8 cellular contexts compared by ENCODE assay signal in genomic region chr19:52942371-52943133, GRCh38. TPM values are rescaled to one million over a fixed set of nuclear protein-coding genes. Genes with fewer than 3 reads are reported as not detected.
DNase-seq lines count a peak whose midpoint lies in the region; ATAC-seq and TF ChIP-seq lines count a peak whose summit lies in the region.

No MANE protein-coding gene starts in this region.

- no peaks in the 10 kb centered on the region for H4K20me1 ChIP-seq in osteoblast (ENCODE audit: insufficient read depth, low read length)

- H2AFZ ChIP-seq in osteoblast (ENCODE audit: low read length): peak overlapping the region; percentile 98

- peaks cover 6% of the 10 kb centered on the region for H3K4me1 Mint-ChIP-seq in glutamatergic neuron (ENCODE audit: low read depth, unreplicated experiment)

- DNase-seq in DMS53 treated with DMSO at 0.1 percent for 48 hours (lab: John Stamatoyannopoulos, UW; ENCODE audit: unreplicated experiment) (peak; percentile 67), SJSA1 (ENCODE audit: low read depth in 1 of 2, low spot score in 2 of 2) (peak; percentile 83 to 93), glutamatergic neuron (peak; percentile 92), osteoblast (ENCODE audit: insufficient read length, low spot score, missing footprints) (peak; percentile 74), thoracic aorta (ENCODE audit: low spot score) (peak; percentile 62)
- DNase-seq in Jurkat, Clone E6-1 (ENCODE audit: low read depth, low spot score): peak; percentile 76
- DNase-seq in activated naive CD4-positive, alpha-beta T cell treated with anti-CD3 and anti-CD28 coated beads, Interleukin-2, amount 50 U/mL, for 16 hours: peak; percentile 89

- H3K27ac ChIP-seq in SJSA1: peak overlapping the region; percentile 68
- H3K27ac ChIP-seq in osteoblast (ENCODE audit: low read depth, low read length): peak overlapping the region; percentile 69
- H3K27ac ChIP-seq in thoracic aorta: peak overlapping the region; percentile 83 to 92

- no peaks in the 10 kb centered on the region for H3K4me1 ChIP-seq in SJSA1 (replicated peaks)
- peaks cover 10% of the 10 kb centered on the region for H3K4me1 ChIP-seq in osteoblast (ENCODE audit: insufficient read depth, low read length)
- H3K4me1 ChIP-seq in thoracic aorta (ENCODE audit: control insufficient read depth in 1 of 2, low read depth in 2 of 2): peaks cover 3 to 11% of the 10 kb centered on the region in 2 donors

- H3K36me3 ChIP-seq in SJSA1 (no peaks in the 10 kb centered on the region), osteoblast (ENCODE audit: insufficient read depth, low read length) (no peaks in the 10 kb centered on the region), thoracic aorta (no peaks in the 10 kb centered on the region)

- H3K4me3 Mint-ChIP-seq in glutamatergic neuron (ENCODE audit: unreplicated experiment): peak overlapping the region; percentile 99

- H3K36me3 Mint-ChIP-seq in glutamatergic neuron (ENCODE audit: unreplicated experiment): peaks cover 3% of the 10 kb centered on the region

- TF ChIP-seq CTCF in glutamatergic neuron (IDR thresholded peaks at IDR 0.05; ENCODE audit: partially characterized antibody, unreplicated experiment): no peak
- TF ChIP-seq CTCF in osteoblast (IDR thresholded peaks at IDR 0.05; ENCODE audit: extremely low read depth, low read depth, low read length): no peak
- TF ChIP-seq CTCF in thoracic aorta (IDR thresholded peaks at IDR 0.05): no peak

- peaks cover 5% of the 10 kb centered on the region for H3K27me3 Mint-ChIP-seq in glutamatergic neuron (ENCODE audit: unreplicated experiment)

- H3K9me3 ChIP-seq in SJSA1 (replicated peaks): 0 out of 2 replicates have a peak, but pooled peaks cover 2% of the 10 kb centered on the region
- H3K9me3 ChIP-seq in osteoblast (ENCODE audit: low read depth, low read length): no peaks in the 10 kb centered on the region
- peaks cover 17% of the 10 kb centered on the region for H3K9me3 ChIP-seq in thoracic aorta

- peak overlapping the region; percentile 81 for H3K27ac Mint-ChIP-seq in glutamatergic neuron (ENCODE audit: unreplicated experiment)

- peak overlapping the region; percentile 87 for H3K4me3 ChIP-seq in Jurkat, Clone E6-1 (ENCODE audit: low read length)
- H3K4me3 ChIP-seq in SJSA1 (peak overlapping the region; percentile 75), osteoblast (ENCODE audit: insufficient read depth, low read length) (peak overlapping the region; percentile 90), thoracic aorta (peak overlapping the region; percentile 97)

- no peaks in the 10 kb centered on the region for H3K79me2 ChIP-seq in osteoblast (ENCODE audit: insufficient read depth, low read length)

- peak overlapping the region; percentile 98 for H3K4me2 ChIP-seq in osteoblast (ENCODE audit: insufficient read depth, low read length)

- H3K9me3 Mint-ChIP-seq in glutamatergic neuron (ENCODE audit: unreplicated experiment): peaks cover 17% of the 10 kb centered on the region

- H3K27me3 ChIP-seq in SJSA1 (replicated peaks): no peaks in the 10 kb centered on the region
- H3K27me3 ChIP-seq in osteoblast (ENCODE audit: insufficient read depth, low read length): no peaks in the 10 kb centered on the region
- H3K27me3 ChIP-seq in thoracic aorta (replicated peaks; ENCODE audit: insufficient read depth): no peaks in the 10 kb centered on the region

- ATAC-seq in GM21576 (IDR thresholded peaks at IDR 0.05; ENCODE audit: unreplicated experiment) (peak; percentile 91), thoracic aorta (ENCODE audit: insufficient number of reproducible peaks, low FRiP score, low read depth) (peak; percentile 96)

RNA-seq across cellular contexts. Expression of gene ZNF888, which starts 19.3 kb away (rescaled TPM):
- polyA plus RNA-seq in Jurkat, Clone E6-1 (2012; ENCODE audit: insufficient read depth, insufficient read length): 1.1 TPM
- total RNA-seq in SJSA1 (2014; rRNA removed; shearing (Covaris generic)): 2.4 and 6.9 TPM in 2 replicates
- total RNA-seq in glutamatergic neuron (ENCODE audit: unreplicated experiment): 3.8 TPM
- 4.7 and 5.0 TPM in 2 replicates for total RNA-seq in osteoblast
- total RNA-seq in thoracic aorta: 1 to 10 TPM; 1.4 to 2.6 TPM

RNA-seq across cellular contexts. Expression of gene ZNF816, which starts 20.1 kb away (rescaled TPM):
- polyA plus RNA-seq in Jurkat, Clone E6-1 (2012; ENCODE audit: insufficient read depth, insufficient read length): 2.2 TPM
- total RNA-seq in SJSA1 (2014; rRNA removed; shearing (Covaris generic)): 9.5 and 16.3 TPM in 2 replicates
- 11.9 TPM for total RNA-seq in glutamatergic neuron (ENCODE audit: unreplicated experiment)
- 8.3 and 9.8 TPM in 2 replicates for total RNA-seq in osteoblast
- 10 to 100 TPM in 1 of 2 donors, 1 to 10 TPM in 1; 6.5 to 13.7 TPM for total RNA-seq in thoracic aorta

RNA-seq across cellular contexts. Expression of gene ZNF320, which starts 45.1 kb away (rescaled TPM):
- polyA plus RNA-seq in Jurkat, Clone E6-1 (2012; ENCODE audit: insufficient read depth, insufficient read length): not detected
- 12.3 and 13.3 TPM in 2 replicates for total RNA-seq in SJSA1 (2014; rRNA removed; shearing (Covaris generic))
- total RNA-seq in glutamatergic neuron (ENCODE audit: unreplicated experiment) (57.6 TPM), osteoblast (10.0 and 11.2 TPM in 2 replicates), thoracic aorta (10 to 100 TPM; 18.3 to 26.1 TPM)

Comparison
In these comparisons a context has a peak if more than half of its experiments do, and no peak if none do; other contexts are left out.
1. Peak in every context shown above with its lines: DNase-seq, ATAC-seq, H3K4me3 ChIP-seq and H3K27ac ChIP-seq.